8 cellular contexts compared by ENCODE assay signal in genomic region chr6:78868124-78868523, GRCh38. TPM values are rescaled to one million over a fixed set of nuclear protein-coding genes. Genes with fewer than 3 reads are reported as not detected.
DNase-seq lines count a peak whose midpoint lies in the region; ATAC-seq and TF ChIP-seq lines count a peak whose summit lies in the region.

No MANE protein-coding gene starts in this region.

- POLR2A ChIA-PET in RWPE1 (lab: Yijun Ruan, JAX; ENCODE audit: low non-redundant PET): no interaction called here
- POLR2A ChIA-PET in HEK293T (lab: Yijun Ruan, JAX): no interaction called here

- no peak for TF ChIP-seq POLR2A in esophagus squamous epithelium (IDR thresholded peaks at IDR 0.05)

- peak overlapping the region; percentile 81 for H3K4me3 ChIP-seq in GM12865 (ENCODE audit: low read depth, low read length)
- peak overlapping the region; percentile 59 to 98 (median 85) for H3K4me3 ChIP-seq in esophagus squamous epithelium
- H3K4me3 ChIP-seq in retinal pigment epithelial cell (ENCODE audit: low read length): peak overlapping the region; percentile 99

- no peaks in the 10 kb centered on the region for H3K9me3 ChIP-seq in esophagus squamous epithelium

- peaks cover 0 to 12% (median 0%) of the 10 kb centered on the region in 3 donors for H3K36me3 ChIP-seq in esophagus squamous epithelium

- H3K4me1 ChIP-seq in esophagus squamous epithelium: peaks cover 0 to 20% (median 0%) of the 10 kb centered on the region in 3 donors

- WGBS in esophagus squamous epithelium, 2 donors: 27 to 32% methylated on average over 8 of the region's 8 CpGs

- ATAC-seq in HG03354 (IDR thresholded peaks at IDR 0.05; ENCODE audit: poor library complexity, severe bottlenecking, unreplicated experiment): no peak

- intact Hi-C loops in esophagus squamous epithelium (cut with DNase I): no loop called here

- CTCF ChIA-PET in RWPE1 (lab: Yijun Ruan, JAX): no interaction called here
- CTCF ChIA-PET in HEK293T (lab: Yijun Ruan, JAX): no interaction called here

- no peak for DNase-seq in GM12865 (ENCODE audit: low read depth)
- DNase-seq in RWPE1 (ENCODE audit: low spot score): no peak
- DNase-seq in esophagus squamous epithelium (lab: John Stamatoyannopoulos, UW): no peak
- no peak for DNase-seq in retinal pigment epithelial cell (ENCODE audit: low read depth)
- DNase-seq in SHP77 treated with DMSO at 0.1 percent for 48 hours (lab: John Stamatoyannopoulos, UW): no peak
- DNase-seq in nucleus accumbens (lab: John Stamatoyannopoulos, UW): no peak
- DNase-seq in HEK293T (ENCODE audit: extremely low spot score): no peak

- peak overlapping the region; percentile 85 for H3K27ac ChIP-seq in RWPE1
- peak overlapping the region in 3 of 4 donors; percentile 67 to 80 (median 79) for H3K27ac ChIP-seq in esophagus squamous epithelium

- no peaks in the 10 kb centered on the region for H3K27me3 ChIP-seq in esophagus squamous epithelium

- TF ChIP-seq CTCF in GM12865 (IDR thresholded peaks at IDR 0.05; ENCODE audit: insufficient read depth, low read depth, low read length, missing control alignments) (no peak), RWPE1 (conservative IDR thresholded peaks at IDR 0.05; ENCODE audit: low read depth) (no peak), esophagus squamous epithelium (IDR thresholded peaks at IDR 0.05) (no peak), retinal pigment epithelial cell (conservative IDR thresholded peaks at IDR 0.05; ENCODE audit: low read depth, low read length) (no peak)

TF ChIP-seq in HEK293T, 16 proteins besides CTCF, POLR2A, EP300 and RAD21:
- TF ChIP-seq SUZ12 (IDR thresholded peaks at IDR 0.05): no peak
- TF ChIP-seq CTBP1 (IDR thresholded peaks at IDR 0.05; ENCODE audit: borderline replicate concordance): no peak
- TF ChIP-seq NFRKB (IDR thresholded peaks at IDR 0.05): no peak
- TF ChIP-seq L3MBTL2 (conservative IDR thresholded peaks at IDR 0.05): no peak
- no peak for TF ChIP-seq SP1 (IDR thresholded peaks at IDR 0.05)
- no peak for TF ChIP-seq LEF1 (IDR thresholded peaks at IDR 0.05; ENCODE audit: borderline replicate concordance)
- no peak for TF ChIP-seq FOXA1 (IDR thresholded peaks at IDR 0.05)
- TF ChIP-seq FOXK2 (IDR thresholded peaks at IDR 0.05): no peak
- TF ChIP-seq ZNF384 (IDR thresholded peaks at IDR 0.05): no peak
- no peak for TF ChIP-seq HDGF (IDR thresholded peaks at IDR 0.05; ENCODE audit: borderline replicate concordance)
- no peak for TF ChIP-seq BHLHE40 (IDR thresholded peaks at IDR 0.05; ENCODE audit: borderline replicate concordance)
- no peak for TF ChIP-seq TARDBP (IDR thresholded peaks at IDR 0.05)
- no peak for TF ChIP-seq ELF4 (IDR thresholded peaks at IDR 0.05)
- no peak for TF ChIP-seq ARNT (IDR thresholded peaks at IDR 0.05)
TF ChIP-seq in HEK293T: peak in this region for 0.

RNA-seq across cellular contexts. Expression of gene IRAK1BP1, which starts 0.8 kb away (rescaled TPM):
- 1 to 10 TPM; 1.8 to 5.0 (median 2.0) TPM for total RNA-seq in esophagus squamous epithelium
